In the genomic region with DNA sequence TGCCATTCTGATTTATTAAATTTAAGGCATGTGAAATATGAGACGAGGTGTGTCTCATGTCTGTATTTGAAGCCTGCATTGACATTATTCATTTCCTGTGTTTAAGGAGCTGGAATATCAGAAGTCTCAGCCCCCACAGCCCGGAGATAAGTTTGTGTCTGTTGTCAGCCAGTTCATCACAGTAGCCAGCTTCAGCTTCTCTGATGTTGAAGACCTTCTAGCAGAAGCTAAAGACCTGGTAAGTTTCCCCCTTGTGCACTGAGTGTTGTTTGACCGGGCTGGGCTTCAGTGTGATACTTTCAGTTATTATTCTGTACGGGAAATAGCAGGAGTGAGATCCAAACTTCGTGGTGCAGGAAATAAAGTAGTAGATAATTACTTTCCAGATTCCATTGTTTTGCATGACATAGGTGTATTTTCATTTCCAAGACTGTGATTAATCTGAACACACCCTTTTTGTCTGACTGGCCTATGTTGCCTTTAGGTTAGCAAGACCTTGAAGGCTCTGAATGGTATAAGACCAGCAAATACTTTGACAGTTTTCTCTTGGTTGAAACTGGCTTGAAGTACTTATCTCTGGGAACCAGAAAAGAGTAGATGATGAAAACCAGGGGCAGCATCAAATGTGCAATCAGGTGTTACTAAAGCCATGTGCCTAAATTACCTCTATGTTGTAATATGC, we compare ENCODE assay signal across 17 cellular contexts.
DNase-seq lines count a peak whose midpoint lies in the region; ATAC-seq and TF ChIP-seq lines count a peak whose summit lies in the region.
"Had no signal": no experiment of that assay in that cellular context is flagged by ENCODE, and none has a peak within 500 bp of the region (broad histone marks: within the 10 kb centered on the region; RNA-seq: fewer than 3 reads in every experiment).

No MANE protein-coding gene starts in this region.

- H3K9ac ChIP-seq in PC-3 (ENCODE audit: low read length), result peak overlapping the region; percentile 3

- no peaks in the 10 kb centered on the region for H3K27me3 Mint-ChIP-seq in nephron (ENCODE audit: low read depth)
- H3K27me3 Mint-ChIP-seq: activated naive CD4-positive, alpha-beta T cell treated with anti-CD3 and anti-CD28 coated beads, Interleukin-2, amount 50 U/mL, for 24 hours; stimulated activated naive CD8-positive, alpha-beta T cell treated with anti-CD3 and anti-CD28 coated beads, Interleukin-15, amount 100 ng/mL, for 72 hours had no signal

- H3K9me3 ChIP-seq in PC-3 (ENCODE audit: low read length), result no peaks in the 10 kb centered on the region

- no peak for TF ChIP-seq CTCF in PC-3 (conservative IDR thresholded peaks at IDR 0.05; ENCODE audit: low read depth, low read length)
- TF ChIP-seq CTCF in coronary artery (IDR thresholded peaks at IDR 0.05), result no peak
- no peak for TF ChIP-seq CTCF in nephron (IDR thresholded peaks at IDR 0.05; ENCODE audit: unreplicated experiment in 3 of 3)

- H3K79me2 ChIP-seq in PC-3 (ENCODE audit: low read length), result no peaks in the 10 kb centered on the region

- H3K36me3 Mint-ChIP-seq in nephron (ENCODE audit: low read depth), result peaks cover 71% of the 10 kb centered on the region
- H3K36me3 Mint-ChIP-seq in activated naive CD4-positive, alpha-beta T cell treated with anti-CD3 and anti-CD28 coated beads, Interleukin-2, amount 50 U/mL, for 72 hours, result peaks cover 0 to 15% of the 10 kb centered on the region in 2 donors

- no peaks in the 10 kb centered on the region for H4K20me1 ChIP-seq in PC-3 (ENCODE audit: low read length)

- BruUV-seq in PC-3 (replicated peaks; lab: Mats Ljungman, UMichigan), result TSS peak; percentile 67

- H3K9me3 Mint-ChIP-seq in nephron, result no peaks in the 10 kb centered on the region
- no peaks in the 10 kb centered on the region for H3K9me3 Mint-ChIP-seq in activated naive CD4-positive, alpha-beta T cell treated with anti-CD3 and anti-CD28 coated beads, Interleukin-2, amount 50 U/mL, for 72 hours
- H3K9me3 Mint-ChIP-seq: activated naive CD4-positive, alpha-beta T cell treated with anti-CD3 and anti-CD28 coated beads, Interleukin-2, amount 50 U/mL, for 24 hours; immature natural killer cell; neural crest cell; stimulated activated naive CD8-positive, alpha-beta T cell treated with anti-CD3 and anti-CD28 coated beads, Interleukin-15, amount 100 ng/mL, for 72 hours had no signal

- ATAC-seq in PC-3, result peak; percentile 75
- no peak for ATAC-seq in activated naive CD4-positive, alpha-beta T cell treated with anti-CD3 and anti-CD28 coated beads, Interleukin-2, amount 50 U/mL, for 72 hours
- ATAC-seq: stimulated activated naive CD8-positive, alpha-beta T cell treated with anti-CD3 and anti-CD28 coated beads, Interleukin-15, amount 100 ng/mL, for 72 hours had no signal

- H3K27ac Mint-ChIP-seq in nephron, result peak overlapping the region; percentile 11 to 31 (median 29)
- no peak overlapping the region for H3K27ac Mint-ChIP-seq in activated naive CD4-positive, alpha-beta T cell treated with anti-CD3 and anti-CD28 coated beads, Interleukin-2, amount 50 U/mL, for 72 hours
- H3K27ac Mint-ChIP-seq: activated naive CD4-positive, alpha-beta T cell treated with anti-CD3 and anti-CD28 coated beads, Interleukin-2, amount 50 U/mL, for 24 hours; stimulated activated naive CD8-positive, alpha-beta T cell treated with anti-CD3 and anti-CD28 coated beads, Interleukin-15, amount 100 ng/mL, for 72 hours had no signal

- H3K4me3 ChIP-seq in PC-3 (ENCODE audit: low read length) (peak overlapping the region; percentile 54), coronary artery (no peak overlapping the region)

- peaks cover 50% of the 10 kb centered on the region for H3F3A ChIP-seq in PC-3 (ENCODE audit: low read length, unreplicated experiment)

- H3K9me2 ChIP-seq in PC-3 (replicated peaks; ENCODE audit: low read length), result no peaks in the 10 kb centered on the region

- peak overlapping the region; percentile 72 for H3K27ac ChIP-seq in PC-3 (ENCODE audit: low read length)
- peak overlapping the region; percentile 34 to 40 for H3K27ac ChIP-seq in coronary artery

- intact Hi-C loops in PC-3 (cut with micrococcal nuclease), result loop anchor here (1.0 to 2.0 kb wide), 4 partner anchors 43 to 175 kb away; partner anchors contain the start of gene DAAM1

- CTCF ChIA-PET in PC-3 (lab: Charles Lee), result interaction anchor here (0.6 to 0.7 kb wide), 2 partner anchors 101 to 827 kb away, joined by 3 to 4 read pairs; no protein-coding TSS in a partner anchor

- H3K4me2 ChIP-seq in PC-3 (ENCODE audit: low read length), result peak overlapping the region; percentile 79

- H3K36me3 ChIP-seq in PC-3 (ENCODE audit: low read depth, low read length), result peaks cover 2% of the 10 kb centered on the region; the same call in 1 of the 2 replicates

- H2AFZ ChIP-seq in PC-3 (ENCODE audit: low read length), result peak overlapping the region; percentile 44

- peaks cover 58% of the 10 kb centered on the region for H3K4me1 Mint-ChIP-seq in nephron
- H3K4me1 Mint-ChIP-seq: activated naive CD4-positive, alpha-beta T cell treated with anti-CD3 and anti-CD28 coated beads, Interleukin-2, amount 50 U/mL, for 24 hours; neural crest cell; stimulated activated naive CD8-positive, alpha-beta T cell treated with anti-CD3 and anti-CD28 coated beads, Interleukin-15, amount 100 ng/mL, for 72 hours had no signal

- POLR2A ChIA-PET in PC-3 (lab: Charles Lee; ENCODE audit: unreplicated experiment), result no interaction called here

- H3K4me3 Mint-ChIP-seq in nephron, result no peak overlapping the region
- H3K4me3 Mint-ChIP-seq: activated naive CD4-positive, alpha-beta T cell treated with anti-CD3 and anti-CD28 coated beads, Interleukin-2, amount 50 U/mL, for 24 hours; immature natural killer cell; neural crest cell; stimulated activated naive CD8-positive, alpha-beta T cell treated with anti-CD3 and anti-CD28 coated beads, Interleukin-15, amount 100 ng/mL, for 72 hours had no signal

- no peaks in the 10 kb centered on the region for H3K27me3 ChIP-seq in PC-3 (ENCODE audit: low read length)

- peak; percentile 65 for DNase-seq in Daoy (ENCODE audit: low read depth)
- DNase-seq in PC-3, result peak; percentile 98
- no peak for DNase-seq in coronary artery (ENCODE audit: low spot score)
- no peak for DNase-seq in mesenteric fat pad (ENCODE audit: low spot score)
- no peak for DNase-seq in NCI-H187 (lab: John Stamatoyannopoulos, UW)
- DNase-seq in activated T-cell treated with anti-CD3 and anti-CD28 coated beads, Interleukin-2, amount 50 U/mL, for 1 hour, result no peak
- DNase-seq in activated naive CD4-positive, alpha-beta T cell treated with anti-CD3 and anti-CD28 coated beads, Interleukin-2, amount 50 U/mL, for 72 hours (ENCODE audit: low spot score in 2 of 2), result no peak
- DNase-seq: activated CD4-positive, alpha-beta T cell treated with anti-CD3 and anti-CD28 coated beads, Interleukin-2, amount 50 U/mL, for 48 hours; AML-193; GF-D8; immature natural killer cell; NCI-H2081 treated with DMSO at 0.1 percent for 48 hours; stimulated activated CD4-positive, alpha-beta T cell treated with anti-CD3 and anti-CD28 coated beads, Interleukin-4, amount 100 ng/mL, for 1 hour; stimulated activated naive CD8-positive, alpha-beta T cell treated with anti-CD3 and anti-CD28 coated beads, Interleukin-15, amount 100 ng/mL, for 72 hours had no signal

- peaks cover 65% of the 10 kb centered on the region for H3K4me1 ChIP-seq in PC-3 (ENCODE audit: insufficient read depth, low read length)

Comparison
In these comparisons a context has a peak if more than half of its experiments do, and no peak if none do; other contexts are left out.
1. DNase-seq: peak in Daoy (single experiment) and PC-3 (single experiment); none in coronary artery (single experiment), mesenteric fat pad (single experiment), NCI-H187 (0 of 2), activated T-cell treated with anti-CD3 and anti-CD28 coated beads, Interleukin-2, amount 50 U/mL, for 1 hour (single experiment) and activated naive CD4-positive, alpha-beta T cell treated with anti-CD3 and anti-CD28 coated beads, Interleukin-2, amount 50 U/mL, for 72 hours (0 of 2).
2. H3K27ac Mint-ChIP-seq: peak in nephron (3 of 3); none in activated naive CD4-positive, alpha-beta T cell treated with anti-CD3 and anti-CD28 coated beads, Interleukin-2, amount 50 U/mL, for 72 hours (0 of 2).